ENCODE assay signal across 8 cellular contexts in genomic region chr2:219498280-219499057, GRCh38. TPM values are rescaled to one million over a fixed set of nuclear protein-coding genes. Genes with fewer than 3 reads are reported as not detected.
DNase-seq lines count a peak whose midpoint lies in the region; ATAC-seq and TF ChIP-seq lines count a peak whose summit lies in the region.

Gene GMPPA (plus strand): TSS chr2:219498891. CDS start chr2:219499976, 1,085 bp downstream.

- DNase-seq in GF-D8 (lab: John Stamatoyannopoulos, UW), result peak; percentile 94
- DNase-seq in HEK293T (ENCODE audit: extremely low spot score), result peak; percentile 94
- DNase-seq in MV-4-11 (lab: John Stamatoyannopoulos, UW), result peak; percentile 98
- peak; percentile 98 for DNase-seq in SK-MEL-5 (ENCODE audit: low read depth, low spot score)
- DNase-seq in activated naive CD4-positive, alpha-beta T cell treated with Interleukin-2 at 50 U/mL for 16 hours, result peak; percentile 94
- DNase-seq in foreskin keratinocyte, result peak; percentile 94 to 97
- peak; percentile 98 for DNase-seq in neural progenitor cell (ENCODE audit: low spot score)
- peak; percentile 97 for DNase-seq in stromal cell of bone marrow (ENCODE audit: low read depth)

- H3K9me3 Mint-ChIP-seq in neural progenitor cell, result no peaks in the 10 kb centered on the region

- in situ Hi-C loops in SK-MEL-5 (cut with HindIII; ENCODE audit: low pct_unique_long_range_greater_than_20kb, low sequenced_read_pairs), result no loop called here

- peaks cover 28% of the 10 kb centered on the region for H3K4me1 Mint-ChIP-seq in neural progenitor cell

- no peaks in the 10 kb centered on the region for H3K79me2 ChIP-seq in neural progenitor cell (ENCODE audit: low read depth)

- peak within 1 kb of the TSS; percentile 91 for H3K4me2 ChIP-seq in neural progenitor cell

- H3K4me1 ChIP-seq in foreskin keratinocyte (no peaks in the 10 kb centered on the region), neural progenitor cell (peaks cover 19% of the 10 kb centered on the region)

- TF ChIP-seq CTCF in foreskin keratinocyte (conservative IDR thresholded peaks at IDR 0.05) (no peak), neural progenitor cell (IDR thresholded peaks at IDR 0.05) (no peak)

- H3K4me3 ChIP-seq in neural progenitor cell, result peak within 1 kb of the TSS; percentile 64

- peak within 1 kb of the TSS; percentile 91 for H3K27ac Mint-ChIP-seq in neural progenitor cell

- ATAC-seq in foreskin keratinocyte, result peak; percentile 89

- H2AFZ ChIP-seq in neural progenitor cell (replicated peaks), result peak within 1 kb of the TSS; percentile 82

- H3K27me3 Mint-ChIP-seq in neural progenitor cell (ENCODE audit: insufficient read depth, low read depth), result peaks cover 26% of the 10 kb centered on the region

- H3K9ac ChIP-seq in neural progenitor cell, result peak within 1 kb of the TSS; percentile 50

- H3F3A ChIP-seq in neural progenitor cell (ENCODE audit: low read depth), result peaks cover 15% of the 10 kb centered on the region

- H3K27ac ChIP-seq in foreskin keratinocyte (peak within 1 kb of the TSS; percentile 59), neural progenitor cell (no peak within 1 kb of the TSS)

- H4K20me1 ChIP-seq in neural progenitor cell (ENCODE audit: low read depth), result peaks cover 10% of the 10 kb centered on the region

- H3K36me3 ChIP-seq in neural progenitor cell, result no peaks in the 10 kb centered on the region

- H3K36me3 Mint-ChIP-seq in neural progenitor cell, result no peaks in the 10 kb centered on the region

- H3K27me3 ChIP-seq in foreskin keratinocyte, result peaks cover 45% of the 10 kb centered on the region
- H3K27me3 ChIP-seq in neural progenitor cell, result peaks cover 50% of the 10 kb centered on the region

- POLR2A ChIA-PET in HEK293T (lab: Yijun Ruan, JAX), result interaction anchor here (0.7 to 2.7 kb wide), 11 partner anchors 10 to 96 kb away, joined by 3 to 41 read pairs (median 4); no protein-coding TSS in a partner anchor

- no peaks in the 10 kb centered on the region for H3K9me3 ChIP-seq in neural progenitor cell (ENCODE audit: low read depth)

- CTCF ChIA-PET in HEK293T (lab: Yijun Ruan, JAX), result interaction anchor here (0.7 to 4.5 kb wide), 7 partner anchors 11 to 37 kb away, joined by 3 to 31 read pairs (median 4); no protein-coding TSS in a partner anchor

- H3K4me3 Mint-ChIP-seq in neural progenitor cell, result peak within 1 kb of the TSS; percentile 93

TF ChIP-seq in HEK293T, 16 proteins besides CTCF, POLR2A, EP300 and RAD21:
- TF ChIP-seq L3MBTL2 (conservative IDR thresholded peaks at IDR 0.05), result peak; percentile 56
- TF ChIP-seq ELF4 (IDR thresholded peaks at IDR 0.05), result peak; percentile 75
- TF ChIP-seq CTBP1 (IDR thresholded peaks at IDR 0.05; ENCODE audit: borderline replicate concordance), result no peak
TF ChIP-seq in HEK293T: peak in this region for 2.

RNA-seq across cellular contexts. Expression of gene GMPPA, which starts in this region (rescaled TPM):
- total RNA-seq in SK-MEL-5 (2014; rRNA removed; shearing (Covaris generic)), result 60.6 and 64.8 TPM in 2 replicates
- 39.8 and 49.3 TPM in 2 replicates for polyA plus RNA-seq in SK-MEL-5 (2015; cell fraction: cytosol; rRNA removed)
- polyA plus RNA-seq in SK-MEL-5 (2015; cell fraction: nucleus; rRNA removed), result 163 and 220 TPM in 2 replicates
- 55.4 and 62.6 TPM in 2 replicates for total RNA-seq in foreskin keratinocyte
- polyA plus RNA-seq in foreskin keratinocyte, result 64.7 and 74.8 TPM in 2 replicates
- 23.8 and 49.3 TPM in 2 replicates for total RNA-seq in neural progenitor cell (ENCODE audit: low replicate concordance)
